ENCODE assay signal across 18 cellular contexts in genomic region chr7:137950967-137951366, GRCh38.
"Had no signal": no experiment of that assay in that cellular context is flagged by ENCODE, and none has a peak within 500 bp of the region (broad histone marks: within the 10 kb centered on the region; RNA-seq: fewer than 3 reads in every experiment).

No MANE protein-coding gene starts in this region.

- H3K27ac ChIP-seq: lower lobe of right lung had no signal

- FAIRE-seq: colon, keratinocyte, urothelium cell line had no signal

- DNase-seq: activated B cell treated with CpG ODN at 0.5 μM for 24 hours; activated CD4-positive, alpha-beta memory T cell treated with anti-CD3 and anti-CD28 coated beads, Interleukin-2, amount 10 ng/mL, durations not matched to agents 7 days and 5 days; activated CD4-positive, alpha-beta T cell treated with anti-CD3 and anti-CD28 coated beads for 48 hours; activated CD8-positive, alpha-beta memory T cell treated with anti-CD3 and anti-CD28 coated beads, Interleukin-2, amount 10 ng/mL, durations not matched to agents 7 days and 5 days; activated naive CD4-positive, alpha-beta T cell; activated naive CD8-positive, alpha-beta T cell treated with anti-CD3 and anti-CD28 coated beads for 36 hours; amygdala; caudate nucleus; foreskin melanocyte; glutamatergic neuron; hypothalamus; lower lobe of right lung; natural killer cell; posterior cingulate gyrus; stimulated activated naive CD8-positive, alpha-beta T cell treated with anti-CD3 and anti-CD28 coated beads, Interleukin-15, amount 100 ng/mL, for 72 hours had no signal

- H3K36me3 ChIP-seq: lower lobe of right lung had no signal

- H3K4me3 ChIP-seq: lower lobe of right lung had no signal

- H3K9me3 ChIP-seq: lower lobe of right lung had no signal
